27 cellular contexts compared by ENCODE assay signal in the genomic region with DNA sequence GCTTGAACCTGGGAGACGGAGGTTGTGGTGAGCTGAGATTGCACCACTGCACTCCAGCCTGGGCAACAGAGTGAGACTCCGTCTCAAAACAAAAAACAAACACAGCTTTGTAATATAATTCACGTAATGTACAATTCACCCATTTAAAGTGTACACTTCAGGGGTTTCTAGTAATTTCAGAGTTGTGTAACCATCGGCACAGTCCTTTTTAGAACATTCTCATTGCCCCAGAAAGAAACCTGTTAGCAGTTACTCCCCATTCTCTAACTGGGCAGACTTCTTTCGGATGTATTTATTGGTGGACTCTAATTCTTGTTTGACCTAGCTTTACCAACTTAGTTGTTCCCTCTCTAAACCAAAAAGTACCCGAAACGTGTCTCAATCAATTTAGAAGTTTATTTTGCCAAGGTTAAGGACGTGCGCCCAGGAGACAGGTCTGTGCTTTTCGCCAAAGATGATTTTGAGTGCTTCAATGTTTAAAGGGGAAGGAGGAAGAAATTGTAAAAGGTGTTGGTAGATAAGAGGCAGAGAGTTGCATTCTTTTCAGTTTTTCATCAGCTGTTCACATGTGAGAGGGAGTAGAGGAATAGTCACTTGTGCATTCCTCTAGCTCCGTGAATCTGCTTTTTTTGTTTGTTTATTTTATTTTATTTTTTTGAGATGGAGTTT.
"Had no signal": no experiment of that assay in that cellular context is flagged by ENCODE, and none has a peak within 500 bp of the region (broad histone marks: within the 10 kb centered on the region; RNA-seq: fewer than 3 reads in every experiment).

No MANE protein-coding gene starts in this region.

- H3K4me3 Mint-ChIP-seq: activated CD8-positive, alpha-beta T cell treated with anti-CD3 and anti-CD28 coated beads for 36 hours; activated naive CD8-positive, alpha-beta T cell; activated T-cell treated with anti-CD3 and anti-CD28 coated beads, Interleukin-2, amount 50 U/mL, for 4 hours; activated T-helper 17 cell treated with anti-CD3 and anti-CD28 coated beads, Interleukin-2, amount 50 U/mL, for 72 hours; central memory CD8-positive, alpha-beta T cell; dendritic cell treated with granulocyte-macrophage colony-stimulating factor and Interleukin-4, amounts not matched to agents 40 ng/mL and 50 ng/mL, for 4 days; endodermal cell; T-cell; T-helper 1 cell treated with Interleukin-12 subunit alpha and Interleukin-12 subunit beta and Interleukin-4 antibody, amounts not matched to agents 30 μg/mL and 1 μg/mL, for 36 hours had no signal

- ATAC-seq: activated CD8-positive, alpha-beta T cell treated with anti-CD3 and anti-CD28 coated beads for 36 hours; activated T-cell treated with anti-CD3 and anti-CD28 coated beads, Interleukin-2, amount 50 U/mL, for 4 hours; activated T-helper 17 cell treated with anti-CD3 and anti-CD28 coated beads, Interleukin-2, amount 50 U/mL, for 72 hours; esophagus mucosa; T-cell had no signal

- DNase-seq: activated CD4-positive, alpha-beta T cell treated with anti-CD3 and anti-CD28 coated beads for 48 hours; activated CD4-positive, alpha-beta T cell treated with anti-CD3 and anti-CD28 coated beads, Interleukin-2, amount 50 U/mL, for 1 hour; activated CD4-positive, alpha-beta T cell treated with anti-CD3 and anti-CD28 coated beads, Interleukin-2, amount 50 U/mL, for 48 hours; activated CD8-positive, alpha-beta memory T cell treated with anti-CD3 and anti-CD28 coated beads for 24 hours; activated CD8-positive, alpha-beta T cell treated with anti-CD3 and anti-CD28 coated beads for 36 hours; activated effector memory CD4-positive, alpha-beta T cell treated with Interleukin-2 at 50 U/mL for 16 hours; activated gamma-delta T cell treated with Interleukin-2 at 50 U/mL for 16 hours; activated naive CD4-positive, alpha-beta T cell treated with anti-CD3 and anti-CD28 coated beads, Interleukin-2, amount 50 U/mL, for 16 hours; activated naive CD4-positive, alpha-beta T cell treated with Interleukin-2 at 50 U/mL for 16 hours; activated T-cell treated with anti-CD3 and anti-CD28 coated beads, Interleukin-2, amount 50 U/mL, for 4 hours; amniotic stem cell; anterior cingulate cortex; brain microvascular endothelial cell; dorsolateral prefrontal cortex; effector memory CD4-positive, alpha-beta T cell; endodermal cell; foreskin fibroblast; SW 1271; T-cell; T-helper 9 cell had no signal

- H3K4me3 ChIP-seq: coronary artery, dorsolateral prefrontal cortex had no signal

- H3K36me3 ChIP-seq: brain microvascular endothelial cell had no signal

- H3K27ac ChIP-seq: brain microvascular endothelial cell, coronary artery had no signal

- H3K27ac Mint-ChIP-seq: activated CD8-positive, alpha-beta T cell treated with anti-CD3 and anti-CD28 coated beads for 36 hours; activated naive CD8-positive, alpha-beta T cell; activated T-helper 17 cell treated with anti-CD3 and anti-CD28 coated beads, Interleukin-2, amount 50 U/mL, for 72 hours; dendritic cell treated with granulocyte-macrophage colony-stimulating factor and Interleukin-4, amounts not matched to agents 40 ng/mL and 50 ng/mL, for 4 days; endodermal cell; T-cell; T-helper 1 cell treated with Interleukin-12 subunit alpha and Interleukin-12 subunit beta and Interleukin-4 antibody, amounts not matched to agents 30 μg/mL and 1 μg/mL, for 36 hours had no signal

- H3K27me3 Mint-ChIP-seq: activated CD8-positive, alpha-beta T cell treated with anti-CD3 and anti-CD28 coated beads for 36 hours; activated naive CD8-positive, alpha-beta T cell; activated T-helper 17 cell treated with anti-CD3 and anti-CD28 coated beads, Interleukin-2, amount 50 U/mL, for 72 hours; central memory CD8-positive, alpha-beta T cell; dendritic cell treated with granulocyte-macrophage colony-stimulating factor and Interleukin-4, amounts not matched to agents 40 ng/mL and 50 ng/mL, for 4 days; T-cell had no signal

- H3K9me3 Mint-ChIP-seq: activated T-cell treated with anti-CD3 and anti-CD28 coated beads, Interleukin-2, amount 50 U/mL, for 4 hours; central memory CD8-positive, alpha-beta T cell; T-cell had no signal

- H3K4me1 Mint-ChIP-seq: central memory CD8-positive, alpha-beta T cell had no signal

- H3K27me3 ChIP-seq: brain microvascular endothelial cell, dorsolateral prefrontal cortex had no signal
